In genomic region chr16:85326794-85327181, GRCh38 we compare ENCODE assay signal across 16 cellular contexts.
DNase-seq lines count a peak whose midpoint lies in the region; ATAC-seq, FAIRE-seq and TF ChIP-seq lines count a peak whose summit lies in the region.
"Had no signal": no experiment of that assay in that cellular context is flagged by ENCODE, and none has a peak within 500 bp of the region (broad histone marks: within the 10 kb centered on the region; RNA-seq: fewer than 3 reads in every experiment).

No MANE protein-coding gene starts in this region.

- H3F3A ChIP-seq in GM23338 (replicated peaks; ENCODE audit: low read depth), result peaks cover 16% of the 10 kb centered on the region

- H3K14ac ChIP-seq in H1 (ENCODE audit: insufficient read length) (no peak overlapping the region), trophoblast cell (ENCODE audit: low read length) (no peak overlapping the region)

- H3K23ac ChIP-seq in H1 (ENCODE audit: insufficient read length), result no peak overlapping the region
- no peak overlapping the region for H3K23ac ChIP-seq in trophoblast cell (ENCODE audit: low read length)

- WGBS in H1 (ENCODE audit: extremely low coverage in 1 of 2, insufficient coverage in 1 of 2, insufficient read length in 1 of 2, insufficient replicate concordance in 2 of 2, low coverage in 1 of 2, low lambda C conversion rate in 2 of 2, missing lambda C conversion rate in 1 of 2), 2 experiments, result 91% methylated on average over 8 of the region's 8 CpGs; no CpG with 5 or more reads in 1 of the 2 experiments
- no CpG with 5 or more reads among the region's 8 CpGs for WGBS in trophoblast cell (ENCODE audit: extremely low coverage, insufficient coverage, insufficient read length)

- H3K4me3 ChIP-seq in GM23338 (no peak overlapping the region), Panc1 (ENCODE audit: low read depth in 2 of 2, low read length in 2 of 2) (no peak overlapping the region), H1 (ENCODE audit: extremely low read depth in 1 of 4, insufficient read depth in 2 of 4, low read depth in 3 of 4, low read length in 4 of 4) (no peak overlapping the region), trophoblast cell (ENCODE audit: low read depth, low read length) (no peak overlapping the region)

- H2BK12ac ChIP-seq in H1 (ENCODE audit: low read depth, low read length), result peak overlapping the region; percentile 32; the same call in 1 of the 2 replicates
- H2BK12ac ChIP-seq in trophoblast cell (ENCODE audit: low read length), result peak overlapping the region; percentile 17

- peaks cover 7% of the 10 kb centered on the region; the same call in 2 of the 3 replicates for H3K36me3 Mint-ChIP-seq in GM23338 (ENCODE audit: low read depth)

- H3K18ac ChIP-seq in H1 (ENCODE audit: extremely low read depth, low read length), result peak overlapping the region; percentile 84; the same call in 1 of the 2 replicates
- H3K18ac ChIP-seq in trophoblast cell (ENCODE audit: low read length), result peak overlapping the region; percentile 28

- peak overlapping the region; percentile 99; the same call in 1 of the 2 replicates for H2BK5ac ChIP-seq in H1 (ENCODE audit: low read depth, low read length)
- no peak overlapping the region for H2BK5ac ChIP-seq in trophoblast cell (ENCODE audit: low read depth, low read length, poor library complexity)

- H3K4me2 ChIP-seq in GM23338 (peak overlapping the region; percentile 26; the same call in 1 of the 2 replicates), H1 (ENCODE audit: insufficient read depth in 1 of 2, low read depth in 2 of 2, low read length in 2 of 2) (no peak overlapping the region; a peak in 1 of 4 replicates), trophoblast cell (ENCODE audit: low read length) (no peak overlapping the region)

- H2AK5ac ChIP-seq in H1 (ENCODE audit: low read depth, low read length) (peak overlapping the region; percentile 94; the same call in 1 of the 2 replicates), trophoblast cell (ENCODE audit: low read length) (no peak overlapping the region)

- peaks cover 37% of the 10 kb centered on the region for H3K4me1 Mint-ChIP-seq in GM23338

- H2AFZ ChIP-seq in GM23338 (no peak overlapping the region), H1 (ENCODE audit: low read length) (no peak overlapping the region), trophoblast cell (ENCODE audit: insufficient read depth, low read length, poor library complexity) (no peak overlapping the region)

- H4K91ac ChIP-seq in H1 (replicated peaks; ENCODE audit: insufficient read length, low read length) (peak overlapping the region; percentile 50), trophoblast cell (ENCODE audit: low read depth, low read length) (peak overlapping the region; percentile 31)

- no TSS peak for BruUV-seq in Panc1 (replicated peaks; lab: Mats Ljungman, UMichigan)

- H3K27me3 ChIP-seq in GM23338 (ENCODE audit: insufficient read depth) (peaks cover 18% of the 10 kb centered on the region), Panc1 (ENCODE audit: control insufficient read depth, insufficient read depth, low read length) (no peaks in the 10 kb centered on the region), H1 (replicated peaks in 1 of 4; ENCODE audit: control insufficient read depth in 3 of 4, extremely low read depth in 1 of 4, insufficient read depth in 3 of 4, low read length in 3 of 4) (peaks cover 2 to 19% (median 12%) of the 10 kb centered on the region in 4 experiments), trophoblast cell (ENCODE audit: insufficient read depth, low read length) (no peaks in the 10 kb centered on the region)

- no peak overlapping the region for H2BK15ac ChIP-seq in H1 (ENCODE audit: low read length)

- H3K9me3 ChIP-seq in Panc1 (ENCODE audit: control insufficient read depth, insufficient read depth, low read depth, low read length) (no peaks in the 10 kb centered on the region), H1 (ENCODE audit: insufficient read depth in 2 of 2, low read depth in 1 of 2, low read length in 1 of 2) (no peaks in the 10 kb centered on the region), trophoblast cell (ENCODE audit: insufficient read depth, low read depth, low read length) (no peaks in the 10 kb centered on the region)
- H3K9me3 ChIP-seq: Caco-2 had no signal

- H3K4me1 ChIP-seq in GM23338 (ENCODE audit: insufficient read depth) (peaks cover 39% of the 10 kb centered on the region), Panc1 (ENCODE audit: control insufficient read depth, insufficient read depth, low read length) (peaks cover 43% of the 10 kb centered on the region), H1 (replicated peaks in 1 of 4; ENCODE audit: control insufficient read depth in 3 of 4, insufficient read depth in 4 of 4, low read length in 3 of 4) (peaks cover 4 to 29% (median 26%) of the 10 kb centered on the region in 4 experiments), trophoblast cell (ENCODE audit: control insufficient read depth in 1 of 2, insufficient read depth in 2 of 2, low read length in 2 of 2) (peaks cover 35% of the 10 kb centered on the region in 2 experiments)

- intact Hi-C loops in Panc1 (cut with micrococcal nuclease; ENCODE audit: unreplicated experiment), result no loop called here

- H3K23me2 ChIP-seq in H1 (ENCODE audit: low read depth, low read length), result no peaks in the 10 kb centered on the region; the same call in 1 of the 2 replicates

- H3K9me3 Mint-ChIP-seq in GM23338, result peaks cover 3% of the 10 kb centered on the region; the same call in 1 of the 3 replicates

- no peak for TF ChIP-seq RAD21 in H1 (IDR thresholded peaks at IDR 0.05 in 1 of 2, conservative IDR thresholded peaks at IDR 0.05 in 1 of 2; ENCODE audit: low read depth in 2 of 2, low read length in 2 of 2)

- TF ChIP-seq CTCF in GM23338 (conservative IDR thresholded peaks at IDR 0.05; ENCODE audit: low read depth in 2 of 2) (no peak), Panc1 (IDR thresholded peaks at IDR 0.05) (no peak), H1 (IDR thresholded peaks at IDR 0.05; ENCODE audit: control extremely low read depth in 1 of 3, insufficient read depth in 1 of 3, low read depth in 1 of 3, low read length in 3 of 3) (no peak)

- H3K79me2 ChIP-seq in GM23338 (replicated peaks; ENCODE audit: insufficient read depth), result 0 out of 2 replicates have a peak, but pooled peaks cover 13% of the 10 kb centered on the region
- no peaks in the 10 kb centered on the region for H3K79me2 ChIP-seq in H1 (ENCODE audit: control insufficient read depth in 1 of 2, insufficient read depth in 2 of 2, low read length in 2 of 2)
- peaks cover 2% of the 10 kb centered on the region for H3K79me2 ChIP-seq in trophoblast cell (ENCODE audit: control insufficient read depth, insufficient read depth, low read length, poor library complexity)

- CTCF ChIA-PET in Panc1 (lab: Charles Lee) (no interaction called here), H1 (lab: Charles Lee; ENCODE audit: partially characterized antibody) (interaction anchor here (0.7 to 1.7 kb wide), 6 partner anchors 13 to 95 kb away, joined by 3 to 5 read pairs (median 4); no protein-coding TSS in a partner anchor)

- no peak for TF ChIP-seq POLR2A in H1 (IDR thresholded peaks at IDR 0.05; ENCODE audit: control extremely low read depth in 1 of 2, low read depth in 2 of 2, low read length in 2 of 2)

- no peak overlapping the region for H4K8ac ChIP-seq in H1 (ENCODE audit: extremely low read depth, insufficient read depth, low read length)
- H4K8ac ChIP-seq in trophoblast cell (ENCODE audit: low read depth, low read length), result no peak overlapping the region

- H3K27me3 Mint-ChIP-seq in GM23338 (ENCODE audit: insufficient read depth, low read depth, poor library complexity), result peaks cover 26% of the 10 kb centered on the region

- H3K27ac ChIP-seq in GM23338 (ENCODE audit: low read depth), result no peak overlapping the region; the same call in 1 of the 2 replicates
- peak overlapping the region; percentile 92 for H3K27ac ChIP-seq in Panc1 (ENCODE audit: low read length)
- H3K27ac ChIP-seq in H1 (ENCODE audit: low read depth, low read length), result no peak overlapping the region
- no peak overlapping the region for H3K27ac ChIP-seq in trophoblast cell (ENCODE audit: low read depth, low read length)

- POLR2A ChIA-PET in Panc1 (lab: Charles Lee) (no interaction called here), H1 (lab: Charles Lee; ENCODE audit: partially characterized antibody) (no interaction called here)

- H3K79me1 ChIP-seq in H1 (ENCODE audit: low read depth, low read length) (no peaks in the 10 kb centered on the region), trophoblast cell (ENCODE audit: low read length) (peaks cover 19% of the 10 kb centered on the region)

- H4K12ac ChIP-seq in trophoblast cell (ENCODE audit: low read depth, low read length), result no peak overlapping the region

- no peak overlapping the region; a peak in 1 of 7 replicates for H3K9ac ChIP-seq in H1 (replicated peaks in 1 of 4; ENCODE audit: extremely low read depth in 1 of 4, low read depth in 3 of 4, low read length in 3 of 4)
- H3K9ac ChIP-seq in trophoblast cell (ENCODE audit: low read length), result no peak overlapping the region

- H3K36me3 ChIP-seq in GM23338 (ENCODE audit: insufficient read depth) (no peaks in the 10 kb centered on the region), Panc1 (ENCODE audit: control insufficient read depth, insufficient read depth, low read length) (no peaks in the 10 kb centered on the region), H1 (ENCODE audit: control insufficient read depth in 2 of 4, insufficient read depth in 4 of 4, low read length in 3 of 4) (no peaks in the 10 kb centered on the region), trophoblast cell (ENCODE audit: control insufficient read depth in 1 of 2, insufficient read depth in 2 of 2, low read length in 2 of 2) (no peaks in the 10 kb centered on the region)

- no peak for FAIRE-seq in H1 (lab: Jason Lieb, UNC)
- FAIRE-seq: GM12892, HepG2 had no signal

- H4K20me1 ChIP-seq in GM23338 (replicated peaks; ENCODE audit: insufficient read depth) (no peaks in the 10 kb centered on the region), H1 (replicated peaks in 1 of 2; ENCODE audit: control insufficient read depth in 1 of 2, insufficient read depth in 2 of 2, low read length in 2 of 2) (peaks cover 2 to 3% of the 10 kb centered on the region in 2 experiments)

- peak overlapping the region; percentile 29; the same call in 1 of the 2 replicates for H2BK20ac ChIP-seq in H1 (ENCODE audit: low read length)

- no peak overlapping the region for H4K5ac ChIP-seq in H1 (ENCODE audit: insufficient read length, low read depth, low read length)

- no peak overlapping the region for H3K27ac Mint-ChIP-seq in GM23338

- H3K9me2 ChIP-seq in GM23338 (ENCODE audit: insufficient read depth), result no peaks in the 10 kb centered on the region

- H3K4me3 Mint-ChIP-seq in GM23338, result no peak overlapping the region

- ATAC-seq in GM23338, result no peak
- no peak for ATAC-seq in Panc1
- no peak for ATAC-seq in GM21529 (IDR thresholded peaks at IDR 0.05; ENCODE audit: unreplicated experiment)
- ATAC-seq: HepG2 had no signal

- no peak overlapping the region for H3K4ac ChIP-seq in H1 (replicated peaks; ENCODE audit: insufficient read length, low read depth, low read length)
- H3K4ac ChIP-seq in trophoblast cell (ENCODE audit: low read depth, low read length), result no peak overlapping the region

- no peak overlapping the region for H3K56ac ChIP-seq in H1 (replicated peaks; ENCODE audit: insufficient read length, low read depth, low read length)

- peak overlapping the region; percentile 36 for H2BK120ac ChIP-seq in H1 (replicated peaks; ENCODE audit: low read depth, low read length)
- H2BK120ac ChIP-seq in trophoblast cell (ENCODE audit: insufficient read depth, low read length, poor library complexity), result no peak overlapping the region

- no peak for DNase-seq in GM23338 (ENCODE audit: low spot score)
- no peak for DNase-seq in Panc1 (ENCODE audit: low read depth, low spot score)
- no peak for DNase-seq in H1 (ENCODE audit: low read depth in 1 of 2, low spot score in 2 of 2)
- no peak for DNase-seq in trophoblast cell
- no peak for DNase-seq in NCI-H226
- no peak for DNase-seq in HT-29 (ENCODE audit: low spot score)
- DNase-seq: C1 segment of cervical spinal cord, Caco-2, DMS53, NCI-H1417, NCI-H2029, NCI-H2171 treated with DMSO at 0.1 percent for 48 hours, NCI-H510A had no signal

- no peak for TF ChIP-seq EP300 in H1 (IDR thresholded peaks at IDR 0.05; ENCODE audit: borderline replicate concordance in 1 of 2, low read depth in 2 of 2, low read length in 2 of 2)

- in situ Hi-C loops in Panc1 (cut with HindIII; ENCODE audit: low pct_unique_long_range_greater_than_20kb, low sequenced_read_pairs), result no loop called here
